8 cellular contexts compared by ENCODE assay signal in the genomic region with DNA sequence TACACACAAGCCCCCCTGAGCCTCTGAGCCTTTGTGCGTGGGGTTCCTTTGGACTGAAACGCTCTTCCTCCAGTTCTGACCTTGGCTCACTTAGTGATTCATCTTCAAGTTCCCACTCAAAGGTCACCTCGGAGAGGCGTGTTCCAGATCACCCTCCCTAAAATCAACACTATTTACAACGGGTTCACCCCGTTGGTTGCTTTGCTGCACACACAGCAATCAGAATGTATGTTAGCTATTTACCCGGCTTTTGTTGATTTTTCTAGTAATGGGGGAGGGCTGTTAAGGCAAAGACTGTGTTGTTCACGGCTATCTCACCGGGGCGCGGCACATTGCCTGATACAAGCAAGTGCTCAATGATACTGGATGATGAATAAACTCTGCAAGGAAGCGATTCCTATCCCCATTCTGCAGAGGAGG. TPM values are rescaled to one million over a fixed set of nuclear protein-coding genes. Genes with fewer than 3 reads are reported as not detected.
A peak's percentile ranks its signal among the peaks of the same experiment; 100 is the strongest.
DNase-seq lines count a peak whose midpoint lies in the region; TF ChIP-seq lines count a peak whose summit lies in the region.

No MANE protein-coding gene starts in this region.

- peaks cover 13% of the 10 kb centered on the region for H3K4me1 ChIP-seq in SJSA1 (replicated peaks)

- intact Hi-C loops in posterior vena cava (cut with DNase I): no loop called here

- no peak for DNase-seq in SJSA1 (ENCODE audit: low read depth in 1 of 2, low spot score in 2 of 2)
- no peak for DNase-seq in fibroblast of the aortic adventitia (ENCODE audit: low read depth)
- DNase-seq in posterior vena cava (ENCODE audit: low spot score): peak; percentile 72
- DNase-seq in AML-193 (lab: John Stamatoyannopoulos, UW): no peak
- DNase-seq in H4 (ENCODE audit: low spot score): no peak
- no peak for DNase-seq in SHP77 treated with DMSO at 0.1 percent for 48 hours (lab: John Stamatoyannopoulos, UW)
- no peak for DNase-seq in NCI-H1092 (lab: John Stamatoyannopoulos, UW)

- TF ChIP-seq CTCF in fibroblast of the aortic adventitia (IDR thresholded peaks at IDR 0.05; ENCODE audit: insufficient read depth, low read length): no peak

- no peaks in the 10 kb centered on the region; the same call in 1 of the 2 replicates for H3K36me3 ChIP-seq in SJSA1

- no peaks in the 10 kb centered on the region for H3K9me3 ChIP-seq in SJSA1 (replicated peaks)

- no peaks in the 10 kb centered on the region for H3K27me3 ChIP-seq in SJSA1 (replicated peaks)

- H3K4me3 ChIP-seq in GM08714 (ENCODE audit: low read length) (peak overlapping the region; percentile 90; the same call in 1 of the 2 replicates), SJSA1 (peak overlapping the region; percentile 86), fibroblast of the aortic adventitia (ENCODE audit: low read depth, low read length) (peak overlapping the region; percentile 82)

- no peak overlapping the region for H3K27ac ChIP-seq in SJSA1

RNA-seq across cellular contexts. Expression of a gene that starts 1.0 kb away (rescaled TPM):
- total RNA-seq in SJSA1 (2014; rRNA removed; shearing (Covaris generic)): 12.1 and 31.5 TPM in 2 replicates
- total RNA-seq in fibroblast of the aortic adventitia (ENCODE audit: low replicate concordance) (16.8 and 50.6 TPM in 2 replicates), posterior vena cava (1 to 10 TPM; 5.9 to 6.3 TPM)
- 17.0 and 41.5 TPM in 2 replicates for total RNA-seq in H4 (2014; rRNA removed; shearing (Covaris generic))

RNA-seq across cellular contexts. Expression of a gene that starts 33.0 kb away (rescaled TPM):
- not detected in 2 replicates for total RNA-seq in SJSA1 (2014; rRNA removed; shearing (Covaris generic))
- total RNA-seq in fibroblast of the aortic adventitia (ENCODE audit: low replicate concordance) (1.6 and 4.6 TPM in 2 replicates), posterior vena cava (10 to 100 TPM; 32.3 to 54.2 TPM)
- 1.0 and 3.6 TPM in 2 replicates for total RNA-seq in H4 (2014; rRNA removed; shearing (Covaris generic))

RNA-seq across cellular contexts. Expression of a gene that starts 38.9 kb away (rescaled TPM):
- total RNA-seq in SJSA1 (2014; rRNA removed; shearing (Covaris generic)): 22.2 and 38.5 TPM in 2 replicates
- total RNA-seq in fibroblast of the aortic adventitia (ENCODE audit: low replicate concordance) (32.9 and 37.7 TPM in 2 replicates), posterior vena cava (10 to 100 TPM; 14.7 to 16.4 TPM)
- total RNA-seq in H4 (2014; rRNA removed; shearing (Covaris generic)): 12.0 and 14.9 TPM in 2 replicates
